Comparison of ENCODE assay signal across 1 cellular context in the genomic region with DNA sequence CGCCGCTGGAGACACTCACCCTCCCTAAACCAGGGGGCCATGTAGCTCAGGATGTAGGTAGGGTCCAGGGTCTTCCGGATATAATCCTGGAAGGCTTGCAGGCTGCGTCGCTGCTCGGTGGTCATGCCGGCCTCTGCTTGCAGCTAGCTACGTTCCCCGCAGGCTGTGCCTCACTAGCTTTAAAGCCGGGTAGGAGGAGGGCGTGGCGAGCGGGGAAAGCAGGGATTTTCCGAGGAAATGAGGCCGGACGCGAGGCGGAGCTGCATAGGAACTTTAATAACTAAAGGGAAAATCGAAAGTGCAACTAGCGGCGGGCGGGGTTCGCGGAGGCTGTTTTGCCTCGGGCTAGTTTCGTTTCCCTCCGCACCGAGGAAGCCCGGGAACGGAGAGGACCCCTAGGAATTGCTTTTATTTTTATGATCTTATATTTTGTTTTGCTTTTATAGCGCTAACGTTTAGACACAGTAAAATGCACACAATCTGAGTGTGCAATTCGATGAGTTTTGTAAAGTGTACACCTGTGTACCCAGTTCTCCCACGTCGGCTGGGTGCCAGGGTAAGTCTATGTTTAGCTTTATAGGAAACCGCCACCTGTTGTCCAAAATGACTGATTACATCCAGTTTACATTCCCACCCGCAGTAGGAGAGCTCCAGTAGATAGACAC.
TF ChIP-seq lines count a peak whose summit lies in the region.

A gene (minus strand): TSS at position 155 of the 665 bp plus-strand sequence. CDS start 30 bp downstream, at position 125.

TF ChIP-seq in K562, 482 proteins besides CTCF, POLR2A, EP300 and RAD21 (continued from another document and continues in another):
- TF ChIP-seq IRF2 (CRISPR knock-in tag; IDR thresholded peaks at IDR 0.05) (0 out of 2 replicates have a peak, but pooled peaks have one; percentile 47), ELF1 (tag; IDR thresholded peaks at IDR 0.05) (peak; percentile 33; the same call in 1 of the 2 replicates), ZNF830 (CRISPR knock-in tag; IDR thresholded peaks at IDR 0.05) (no peak), POLR2G (IDR thresholded peaks at IDR 0.05; ENCODE audit: low read depth, low read length) (no peak), SMAD2 (IDR thresholded peaks at IDR 0.05; ENCODE audit: low read depth, low read length) (no peak), MAFK (IDR thresholded peaks at IDR 0.05; ENCODE audit: low read length) (no peak), NFIC (IDR thresholded peaks at IDR 0.05) (peak; percentile 73), BRCA1 (IDR thresholded peaks at IDR 0.05) (no peak), BRCA1 (CRISPR knock-in tag; IDR thresholded peaks at IDR 0.05) (no peak), MTF1 (CRISPR knock-in tag; IDR thresholded peaks at IDR 0.05; ENCODE audit: borderline replicate concordance) (no peak), TRIM24 (IDR thresholded peaks at IDR 0.05) (no peak), TAF15 (IDR thresholded peaks at IDR 0.05; ENCODE audit: low read depth, low read length) (no peak), EP400 (IDR thresholded peaks at IDR 0.05) (peak; percentile 29; the same call in 1 of the 2 replicates), THRAP3 (IDR thresholded peaks at IDR 0.05; ENCODE audit: borderline replicate concordance) (no peak), MEIS2 (IDR thresholded peaks at IDR 0.05; ENCODE audit: partially characterized antibody) (peak; percentile 61), HNRNPLL (IDR thresholded peaks at IDR 0.05; ENCODE audit: low read depth, low read length, poor library complexity, severe bottlenecking) (no peak), ZC3H4 (CRISPR knock-in tag; IDR thresholded peaks at IDR 0.05; ENCODE audit: borderline replicate concordance) (no peak), HLTF (IDR thresholded peaks at IDR 0.05) (no peak), HDAC2 (IDR thresholded peaks at IDR 0.05) (no peak), ZNF766 (CRISPR knock-in tag; conservative IDR thresholded peaks at IDR 0.05) (no peak)
- TF ChIP-seq, protein P1, sequence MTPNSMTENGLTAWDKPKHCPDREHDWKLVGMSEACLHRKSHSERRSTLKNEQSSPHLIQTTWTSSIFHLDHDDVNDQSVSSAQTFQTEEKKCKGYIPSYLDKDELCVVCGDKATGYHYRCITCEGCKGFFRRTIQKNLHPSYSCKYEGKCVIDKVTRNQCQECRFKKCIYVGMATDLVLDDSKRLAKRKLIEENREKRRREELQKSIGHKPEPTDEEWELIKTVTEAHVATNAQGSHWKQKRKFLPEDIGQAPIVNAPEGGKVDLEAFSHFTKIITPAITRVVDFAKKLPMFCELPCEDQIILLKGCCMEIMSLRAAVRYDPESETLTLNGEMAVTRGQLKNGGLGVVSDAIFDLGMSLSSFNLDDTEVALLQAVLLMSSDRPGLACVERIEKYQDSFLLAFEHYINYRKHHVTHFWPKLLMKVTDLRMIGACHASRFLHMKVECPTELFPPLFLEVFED (CRISPR knock-in tag; conservative IDR thresholded peaks at IDR 0.05): no peak
- TF ChIP-seq, protein P2, sequence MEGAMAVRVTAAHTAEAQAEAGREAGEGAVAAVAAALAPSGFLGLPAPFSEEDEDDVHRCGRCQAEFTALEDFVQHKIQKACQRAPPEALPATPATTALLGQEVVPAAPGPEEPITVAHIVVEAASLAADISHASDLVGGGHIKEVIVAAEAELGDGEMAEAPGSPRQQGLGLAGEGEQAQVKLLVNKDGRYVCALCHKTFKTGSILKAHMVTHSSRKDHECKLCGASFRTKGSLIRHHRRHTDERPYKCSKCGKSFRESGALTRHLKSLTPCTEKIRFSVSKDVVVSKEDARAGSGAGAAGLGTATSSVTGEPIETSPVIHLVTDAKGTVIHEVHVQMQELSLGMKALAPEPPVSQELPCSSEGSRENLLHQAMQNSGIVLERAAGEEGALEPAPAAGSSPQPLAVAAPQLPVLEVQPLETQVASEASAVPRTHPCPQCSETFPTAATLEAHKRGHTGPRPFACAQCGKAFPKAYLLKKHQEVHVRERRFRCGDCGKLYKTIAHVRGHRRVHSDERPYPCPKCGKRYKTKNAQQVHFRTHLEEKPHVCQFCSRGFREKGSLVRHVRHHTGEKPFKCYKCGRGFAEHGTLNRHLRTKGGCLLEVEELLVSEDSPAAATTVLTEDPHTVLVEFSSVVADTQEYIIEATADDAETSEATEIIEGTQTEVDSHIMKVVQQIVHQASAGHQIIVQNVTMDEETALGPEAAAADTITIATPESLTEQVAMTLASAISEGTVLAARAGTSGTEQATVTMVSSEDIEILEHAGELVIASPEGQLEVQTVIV (CRISPR knock-in tag; IDR thresholded peaks at IDR 0.05; ENCODE audit: borderline replicate concordance): no peak
- TF ChIP-seq, protein P3, sequence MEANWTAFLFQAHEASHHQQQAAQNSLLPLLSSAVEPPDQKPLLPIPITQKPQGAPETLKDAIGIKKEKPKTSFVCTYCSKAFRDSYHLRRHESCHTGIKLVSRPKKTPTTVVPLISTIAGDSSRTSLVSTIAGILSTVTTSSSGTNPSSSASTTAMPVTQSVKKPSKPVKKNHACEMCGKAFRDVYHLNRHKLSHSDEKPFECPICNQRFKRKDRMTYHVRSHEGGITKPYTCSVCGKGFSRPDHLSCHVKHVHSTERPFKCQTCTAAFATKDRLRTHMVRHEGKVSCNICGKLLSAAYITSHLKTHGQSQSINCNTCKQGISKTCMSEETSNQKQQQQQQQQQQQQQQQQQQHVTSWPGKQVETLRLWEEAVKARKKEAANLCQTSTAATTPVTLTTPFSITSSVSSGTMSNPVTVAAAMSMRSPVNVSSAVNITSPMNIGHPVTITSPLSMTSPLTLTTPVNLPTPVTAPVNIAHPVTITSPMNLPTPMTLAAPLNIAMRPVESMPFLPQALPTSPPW (CRISPR knock-in tag; IDR thresholded peaks at IDR 0.05): peak; percentile 70
- TF ChIP-seq, protein P4, sequence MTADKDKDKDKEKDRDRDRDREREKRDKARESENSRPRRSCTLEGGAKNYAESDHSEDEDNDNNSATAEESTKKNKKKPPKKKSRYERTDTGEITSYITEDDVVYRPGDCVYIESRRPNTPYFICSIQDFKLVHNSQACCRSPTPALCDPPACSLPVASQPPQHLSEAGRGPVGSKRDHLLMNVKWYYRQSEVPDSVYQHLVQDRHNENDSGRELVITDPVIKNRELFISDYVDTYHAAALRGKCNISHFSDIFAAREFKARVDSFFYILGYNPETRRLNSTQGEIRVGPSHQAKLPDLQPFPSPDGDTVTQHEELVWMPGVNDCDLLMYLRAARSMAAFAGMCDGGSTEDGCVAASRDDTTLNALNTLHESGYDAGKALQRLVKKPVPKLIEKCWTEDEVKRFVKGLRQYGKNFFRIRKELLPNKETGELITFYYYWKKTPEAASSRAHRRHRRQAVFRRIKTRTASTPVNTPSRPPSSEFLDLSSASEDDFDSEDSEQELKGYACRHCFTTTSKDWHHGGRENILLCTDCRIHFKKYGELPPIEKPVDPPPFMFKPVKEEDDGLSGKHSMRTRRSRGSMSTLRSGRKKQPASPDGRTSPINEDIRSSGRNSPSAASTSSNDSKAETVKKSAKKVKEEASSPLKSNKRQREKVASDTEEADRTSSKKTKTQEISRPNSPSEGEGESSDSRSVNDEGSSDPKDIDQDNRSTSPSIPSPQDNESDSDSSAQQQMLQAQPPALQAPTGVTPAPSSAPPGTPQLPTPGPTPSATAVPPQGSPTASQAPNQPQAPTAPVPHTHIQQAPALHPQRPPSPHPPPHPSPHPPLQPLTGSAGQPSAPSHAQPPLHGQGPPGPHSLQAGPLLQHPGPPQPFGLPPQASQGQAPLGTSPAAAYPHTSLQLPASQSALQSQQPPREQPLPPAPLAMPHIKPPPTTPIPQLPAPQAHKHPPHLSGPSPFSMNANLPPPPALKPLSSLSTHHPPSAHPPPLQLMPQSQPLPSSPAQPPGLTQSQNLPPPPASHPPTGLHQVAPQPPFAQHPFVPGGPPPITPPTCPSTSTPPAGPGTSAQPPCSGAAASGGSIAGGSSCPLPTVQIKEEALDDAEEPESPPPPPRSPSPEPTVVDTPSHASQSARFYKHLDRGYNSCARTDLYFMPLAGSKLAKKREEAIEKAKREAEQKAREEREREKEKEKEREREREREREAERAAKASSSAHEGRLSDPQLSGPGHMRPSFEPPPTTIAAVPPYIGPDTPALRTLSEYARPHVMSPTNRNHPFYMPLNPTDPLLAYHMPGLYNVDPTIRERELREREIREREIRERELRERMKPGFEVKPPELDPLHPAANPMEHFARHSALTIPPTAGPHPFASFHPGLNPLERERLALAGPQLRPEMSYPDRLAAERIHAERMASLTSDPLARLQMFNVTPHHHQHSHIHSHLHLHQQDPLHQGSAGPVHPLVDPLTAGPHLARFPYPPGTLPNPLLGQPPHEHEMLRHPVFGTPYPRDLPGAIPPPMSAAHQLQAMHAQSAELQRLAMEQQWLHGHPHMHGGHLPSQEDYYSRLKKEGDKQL (CRISPR knock-in tag; IDR thresholded peaks at IDR 0.05; ENCODE audit: borderline replicate concordance): no peak
- TF ChIP-seq, protein P5, sequence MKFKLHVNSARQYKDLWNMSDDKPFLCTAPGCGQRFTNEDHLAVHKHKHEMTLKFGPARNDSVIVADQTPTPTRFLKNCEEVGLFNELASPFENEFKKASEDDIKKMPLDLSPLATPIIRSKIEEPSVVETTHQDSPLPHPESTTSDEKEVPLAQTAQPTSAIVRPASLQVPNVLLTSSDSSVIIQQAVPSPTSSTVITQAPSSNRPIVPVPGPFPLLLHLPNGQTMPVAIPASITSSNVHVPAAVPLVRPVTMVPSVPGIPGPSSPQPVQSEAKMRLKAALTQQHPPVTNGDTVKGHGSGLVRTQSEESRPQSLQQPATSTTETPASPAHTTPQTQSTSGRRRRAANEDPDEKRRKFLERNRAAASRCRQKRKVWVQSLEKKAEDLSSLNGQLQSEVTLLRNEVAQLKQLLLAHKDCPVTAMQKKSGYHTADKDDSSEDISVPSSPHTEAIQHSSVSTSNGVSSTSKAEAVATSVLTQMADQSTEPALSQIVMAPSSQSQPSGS (CRISPR knock-in tag; IDR thresholded peaks at IDR 0.05): no peak
- TF ChIP-seq, protein P6, sequence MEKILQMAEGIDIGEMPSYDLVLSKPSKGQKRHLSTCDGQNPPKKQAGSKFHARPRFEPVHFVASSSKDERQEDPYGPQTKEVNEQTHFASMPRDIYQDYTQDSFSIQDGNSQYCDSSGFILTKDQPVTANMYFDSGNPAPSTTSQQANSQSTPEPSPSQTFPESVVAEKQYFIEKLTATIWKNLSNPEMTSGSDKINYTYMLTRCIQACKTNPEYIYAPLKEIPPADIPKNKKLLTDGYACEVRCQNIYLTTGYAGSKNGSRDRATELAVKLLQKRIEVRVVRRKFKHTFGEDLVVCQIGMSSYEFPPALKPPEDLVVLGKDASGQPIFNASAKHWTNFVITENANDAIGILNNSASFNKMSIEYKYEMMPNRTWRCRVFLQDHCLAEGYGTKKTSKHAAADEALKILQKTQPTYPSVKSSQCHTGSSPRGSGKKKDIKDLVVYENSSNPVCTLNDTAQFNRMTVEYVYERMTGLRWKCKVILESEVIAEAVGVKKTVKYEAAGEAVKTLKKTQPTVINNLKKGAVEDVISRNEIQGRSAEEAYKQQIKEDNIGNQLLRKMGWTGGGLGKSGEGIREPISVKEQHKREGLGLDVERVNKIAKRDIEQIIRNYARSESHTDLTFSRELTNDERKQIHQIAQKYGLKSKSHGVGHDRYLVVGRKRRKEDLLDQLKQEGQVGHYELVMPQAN (IDR thresholded peaks at IDR 0.05; ENCODE audit: borderline replicate concordance): no peak
- TF ChIP-seq, protein P7, sequence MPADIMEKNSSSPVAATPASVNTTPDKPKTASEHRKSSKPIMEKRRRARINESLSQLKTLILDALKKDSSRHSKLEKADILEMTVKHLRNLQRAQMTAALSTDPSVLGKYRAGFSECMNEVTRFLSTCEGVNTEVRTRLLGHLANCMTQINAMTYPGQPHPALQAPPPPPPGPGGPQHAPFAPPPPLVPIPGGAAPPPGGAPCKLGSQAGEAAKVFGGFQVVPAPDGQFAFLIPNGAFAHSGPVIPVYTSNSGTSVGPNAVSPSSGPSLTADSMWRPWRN (IDR thresholded peaks at IDR 0.05; ENCODE audit: low read depth): no peak
- TF ChIP-seq, protein P8, sequence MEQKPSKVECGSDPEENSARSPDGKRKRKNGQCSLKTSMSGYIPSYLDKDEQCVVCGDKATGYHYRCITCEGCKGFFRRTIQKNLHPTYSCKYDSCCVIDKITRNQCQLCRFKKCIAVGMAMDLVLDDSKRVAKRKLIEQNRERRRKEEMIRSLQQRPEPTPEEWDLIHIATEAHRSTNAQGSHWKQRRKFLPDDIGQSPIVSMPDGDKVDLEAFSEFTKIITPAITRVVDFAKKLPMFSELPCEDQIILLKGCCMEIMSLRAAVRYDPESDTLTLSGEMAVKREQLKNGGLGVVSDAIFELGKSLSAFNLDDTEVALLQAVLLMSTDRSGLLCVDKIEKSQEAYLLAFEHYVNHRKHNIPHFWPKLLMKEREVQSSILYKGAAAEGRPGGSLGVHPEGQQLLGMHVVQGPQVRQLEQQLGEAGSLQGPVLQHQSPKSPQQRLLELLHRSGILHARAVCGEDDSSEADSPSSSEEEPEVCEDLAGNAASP (IDR thresholded peaks at IDR 0.05): no peak
- TF ChIP-seq, protein P9, sequence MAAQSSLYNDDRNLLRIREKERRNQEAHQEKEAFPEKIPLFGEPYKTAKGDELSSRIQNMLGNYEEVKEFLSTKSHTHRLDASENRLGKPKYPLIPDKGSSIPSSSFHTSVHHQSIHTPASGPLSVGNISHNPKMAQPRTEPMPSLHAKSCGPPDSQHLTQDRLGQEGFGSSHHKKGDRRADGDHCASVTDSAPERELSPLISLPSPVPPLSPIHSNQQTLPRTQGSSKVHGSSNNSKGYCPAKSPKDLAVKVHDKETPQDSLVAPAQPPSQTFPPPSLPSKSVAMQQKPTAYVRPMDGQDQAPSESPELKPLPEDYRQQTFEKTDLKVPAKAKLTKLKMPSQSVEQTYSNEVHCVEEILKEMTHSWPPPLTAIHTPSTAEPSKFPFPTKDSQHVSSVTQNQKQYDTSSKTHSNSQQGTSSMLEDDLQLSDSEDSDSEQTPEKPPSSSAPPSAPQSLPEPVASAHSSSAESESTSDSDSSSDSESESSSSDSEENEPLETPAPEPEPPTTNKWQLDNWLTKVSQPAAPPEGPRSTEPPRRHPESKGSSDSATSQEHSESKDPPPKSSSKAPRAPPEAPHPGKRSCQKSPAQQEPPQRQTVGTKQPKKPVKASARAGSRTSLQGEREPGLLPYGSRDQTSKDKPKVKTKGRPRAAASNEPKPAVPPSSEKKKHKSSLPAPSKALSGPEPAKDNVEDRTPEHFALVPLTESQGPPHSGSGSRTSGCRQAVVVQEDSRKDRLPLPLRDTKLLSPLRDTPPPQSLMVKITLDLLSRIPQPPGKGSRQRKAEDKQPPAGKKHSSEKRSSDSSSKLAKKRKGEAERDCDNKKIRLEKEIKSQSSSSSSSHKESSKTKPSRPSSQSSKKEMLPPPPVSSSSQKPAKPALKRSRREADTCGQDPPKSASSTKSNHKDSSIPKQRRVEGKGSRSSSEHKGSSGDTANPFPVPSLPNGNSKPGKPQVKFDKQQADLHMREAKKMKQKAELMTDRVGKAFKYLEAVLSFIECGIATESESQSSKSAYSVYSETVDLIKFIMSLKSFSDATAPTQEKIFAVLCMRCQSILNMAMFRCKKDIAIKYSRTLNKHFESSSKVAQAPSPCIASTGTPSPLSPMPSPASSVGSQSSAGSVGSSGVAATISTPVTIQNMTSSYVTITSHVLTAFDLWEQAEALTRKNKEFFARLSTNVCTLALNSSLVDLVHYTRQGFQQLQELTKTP (IDR thresholded peaks at IDR 0.05; ENCODE audit: low read depth in 1 of 2, partially characterized antibody in 2 of 2): no peak
